18 cellular contexts compared by ENCODE assay signal in genomic region chr22:44882226-44882905, GRCh38.
DNase-seq lines count a peak whose midpoint lies in the region; ATAC-seq, FAIRE-seq and TF ChIP-seq lines count a peak whose summit lies in the region.
"Had no signal": no experiment of that assay in that cellular context is flagged by ENCODE, and none has a peak within 500 bp of the region (broad histone marks: within the 10 kb centered on the region; RNA-seq: fewer than 3 reads in every experiment).

No MANE protein-coding gene starts in this region.

- H3K36me3 ChIP-seq in H1 (ENCODE audit: control insufficient read depth in 2 of 4, insufficient read depth in 4 of 4, low read length in 3 of 4), result peaks cover 8 to 27% (median 20%) of the 10 kb centered on the region in 4 experiments; a peak in 7 of 8 replicates
- H3K36me3 ChIP-seq: BLaER1 treated with 17β-estradiol and CSF1 and Interleukin-3, amounts not matched to agents 10 nM and 100 nM; HAP-1 had no signal

- in situ Hi-C loops in GM13977 (cut with MboI; ENCODE audit: low pct_unique_long_range_greater_than_20kb, low sequenced_read_pairs, unreplicated experiment), result no loop called here

- H4K20me1 ChIP-seq in H1 (replicated peaks in 1 of 2; ENCODE audit: control insufficient read depth in 1 of 2, insufficient read depth in 2 of 2, low read length in 2 of 2), result peaks cover 0 to 6% of the 10 kb centered on the region in 2 experiments
- H4K20me1 ChIP-seq: BLaER1 treated with 17β-estradiol and CSF1 and Interleukin-3, amounts not matched to agents 10 nM and 100 nM had no signal

- no peak overlapping the region for H2AFZ ChIP-seq in H1 (ENCODE audit: low read length)

- H2BK12ac ChIP-seq in H1 (ENCODE audit: low read depth, low read length), result no peak overlapping the region

- H4K91ac ChIP-seq in H1 (replicated peaks; ENCODE audit: insufficient read length, low read length), result no peak overlapping the region

- H3K23me2 ChIP-seq in H1 (ENCODE audit: low read depth, low read length), result peaks cover 8% of the 10 kb centered on the region; the same call in 1 of the 2 replicates

- peaks cover 6% of the 10 kb centered on the region for H3K4me1 Mint-ChIP-seq in nephron progenitor cell
- H3K4me1 Mint-ChIP-seq: CD8-positive, alpha-beta memory T cell had no signal

- CTCF ChIA-PET in H1 (lab: Charles Lee; ENCODE audit: partially characterized antibody), result interaction anchor here (0.6 to 1.6 kb wide), 6 partner anchors 13 to 401 kb away, joined by 3 to 4 read pairs (median 3); no protein-coding TSS in a partner anchor

- 91% methylated on average over 23 of the region's 26 CpGs; no CpG with 5 or more reads in 1 of the 2 experiments for WGBS in H1 (ENCODE audit: extremely low coverage in 1 of 2, insufficient coverage in 1 of 2, insufficient read length in 1 of 2, insufficient replicate concordance in 2 of 2, low coverage in 1 of 2, low lambda C conversion rate in 2 of 2, missing lambda C conversion rate in 1 of 2), 2 experiments

- H3K23ac ChIP-seq in H1 (ENCODE audit: insufficient read length), result no peak overlapping the region

- H3K9me3 Mint-ChIP-seq in nephron progenitor cell, result peaks cover 8% of the 10 kb centered on the region
- H3K9me3 Mint-ChIP-seq: CD8-positive, alpha-beta memory T cell had no signal

- peak overlapping the region; percentile 29 for H3K27ac Mint-ChIP-seq in nephron progenitor cell
- H3K27ac Mint-ChIP-seq: CD8-positive, alpha-beta memory T cell had no signal

- peaks cover 0 to under 1% of the 10 kb centered on the region in 2 experiments; a peak in 2 of 4 replicates for H3K9me3 ChIP-seq in H1 (ENCODE audit: insufficient read depth in 2 of 2, low read depth in 1 of 2, low read length in 1 of 2)

- no peaks in the 10 kb centered on the region for H3K79me2 ChIP-seq in H1 (ENCODE audit: control insufficient read depth in 1 of 2, insufficient read depth in 2 of 2, low read length in 2 of 2)

- H3K56ac ChIP-seq in H1 (replicated peaks; ENCODE audit: insufficient read length, low read depth, low read length), result no peak overlapping the region

- H2BK15ac ChIP-seq in H1 (ENCODE audit: low read length), result no peak overlapping the region

- no peak for TF ChIP-seq CTCF in C4-2B (conservative IDR thresholded peaks at IDR 0.05)
- no peak for TF ChIP-seq CTCF in GM13977 (IDR thresholded peaks at IDR 0.05; ENCODE audit: extremely low read depth, insufficient read depth, missing control alignments)
- peak; percentile 22 to 26 (median 23); a peak in 3 of 4 replicates for TF ChIP-seq CTCF in H1 (IDR thresholded peaks at IDR 0.05; ENCODE audit: control extremely low read depth in 1 of 3, insufficient read depth in 1 of 3, low read depth in 1 of 3, low read length in 3 of 3)
- TF ChIP-seq CTCF in nephron progenitor cell (IDR thresholded peaks at IDR 0.05), result no peak

- no peak overlapping the region for H2AK5ac ChIP-seq in H1 (ENCODE audit: low read depth, low read length)

- H3K4ac ChIP-seq in H1 (replicated peaks; ENCODE audit: insufficient read length, low read depth, low read length), result no peak overlapping the region

- DNase-seq in GM13977 (ENCODE audit: low spot score) (peak; percentile 14), H1 (ENCODE audit: low read depth in 1 of 2, low spot score in 2 of 2) (no peak), nephron progenitor cell (no peak), NCI-H1105 treated with DMSO at 0.1 percent for 48 hours (lab: John Stamatoyannopoulos, UW) (no peak), AML-193 (lab: John Stamatoyannopoulos, UW) (no peak)
- DNase-seq: KBM-7, NCI-H1105, NCI-H1694, NCI-H2081 treated with DMSO at 0.1 percent for 48 hours, Right ventricle myocardium superior had no signal

- no peak overlapping the region for H2BK120ac ChIP-seq in H1 (replicated peaks; ENCODE audit: low read depth, low read length)

- H3K4me3 ChIP-seq in H1 (ENCODE audit: extremely low read depth in 1 of 4, insufficient read depth in 2 of 4, low read depth in 3 of 4, low read length in 4 of 4), result no peak overlapping the region
- H3K4me3 ChIP-seq: BLaER1 treated with 17β-estradiol and CSF1 and Interleukin-3, amounts not matched to agents 10 nM and 100 nM; HAP-1 had no signal

- no peak overlapping the region for H3K14ac ChIP-seq in H1 (ENCODE audit: insufficient read length)

- no peak overlapping the region for H2BK5ac ChIP-seq in H1 (ENCODE audit: low read depth, low read length)

- no peaks in the 10 kb centered on the region for H3K27me3 Mint-ChIP-seq in nephron progenitor cell (ENCODE audit: low read depth, poor library complexity)

- H2BK20ac ChIP-seq in H1 (ENCODE audit: low read length), result no peak overlapping the region

- no peak for FAIRE-seq in H1 (lab: Jason Lieb, UNC)
- FAIRE-seq: GM12892, RCC 7860 had no signal

- no peaks in the 10 kb centered on the region for H3K4me1 ChIP-seq in H1 (replicated peaks in 1 of 4; ENCODE audit: control insufficient read depth in 3 of 4, insufficient read depth in 4 of 4, low read length in 3 of 4)
- H3K4me1 ChIP-seq: BLaER1 treated with 17β-estradiol and CSF1 and Interleukin-3, amounts not matched to agents 10 nM and 100 nM; HAP-1 had no signal

- H3K36me3 Mint-ChIP-seq in nephron progenitor cell (ENCODE audit: low read depth), result peaks cover 50% of the 10 kb centered on the region
- H3K36me3 Mint-ChIP-seq: CD8-positive, alpha-beta memory T cell had no signal

- TF ChIP-seq RAD21 in H1 (IDR thresholded peaks at IDR 0.05 in 1 of 2, conservative IDR thresholded peaks at IDR 0.05 in 1 of 2; ENCODE audit: low read depth in 2 of 2, low read length in 2 of 2), result peak in 1 of 2 experiments; percentile 13; a peak in 1 of 4 replicates

- no peaks in the 10 kb centered on the region; a peak in 1 of 7 replicates for H3K27me3 ChIP-seq in H1 (replicated peaks in 1 of 4; ENCODE audit: control insufficient read depth in 3 of 4, extremely low read depth in 1 of 4, insufficient read depth in 3 of 4, low read length in 3 of 4)
- H3K27me3 ChIP-seq: BLaER1 treated with 17β-estradiol and CSF1 and Interleukin-3, amounts not matched to agents 10 nM and 100 nM had no signal

- no peak overlapping the region for H4K8ac ChIP-seq in H1 (ENCODE audit: extremely low read depth, insufficient read depth, low read length)

- no peak overlapping the region for H3K18ac ChIP-seq in H1 (ENCODE audit: extremely low read depth, low read length)

- no peak overlapping the region for H4K5ac ChIP-seq in H1 (ENCODE audit: insufficient read length, low read depth, low read length)

- TF ChIP-seq EP300 in H1 (IDR thresholded peaks at IDR 0.05; ENCODE audit: borderline replicate concordance in 1 of 2, low read depth in 2 of 2, low read length in 2 of 2), result no peak

- H3K79me1 ChIP-seq in H1 (ENCODE audit: low read depth, low read length), result no peaks in the 10 kb centered on the region

- no peak overlapping the region for H3K4me3 Mint-ChIP-seq in nephron progenitor cell
- H3K4me3 Mint-ChIP-seq: CD8-positive, alpha-beta memory T cell had no signal

- no peak for ATAC-seq in HG03520 (IDR thresholded peaks at IDR 0.05; ENCODE audit: unreplicated experiment)
- no peak for ATAC-seq in HG03378 (IDR thresholded peaks at IDR 0.05; ENCODE audit: unreplicated experiment)

- POLR2A ChIA-PET in H1 (lab: Charles Lee; ENCODE audit: partially characterized antibody), result interaction anchor here (2.0 kb wide), 1 partner anchor 8 kb away, joined by 7 read pairs; no protein-coding TSS in a partner anchor

- no peak for TF ChIP-seq POLR2A in H1 (IDR thresholded peaks at IDR 0.05; ENCODE audit: control extremely low read depth in 1 of 2, low read depth in 2 of 2, low read length in 2 of 2)

- no peak overlapping the region for H3K9ac ChIP-seq in H1 (replicated peaks in 1 of 4; ENCODE audit: extremely low read depth in 1 of 4, low read depth in 3 of 4, low read length in 3 of 4)
- H3K9ac ChIP-seq: BLaER1 treated with 17β-estradiol and CSF1 and Interleukin-3, amounts not matched to agents 10 nM and 100 nM had no signal

- H3K4me2 ChIP-seq in H1 (ENCODE audit: insufficient read depth in 1 of 2, low read depth in 2 of 2, low read length in 2 of 2), result no peak overlapping the region
- H3K4me2 ChIP-seq: BLaER1 treated with 17β-estradiol and CSF1 and Interleukin-3, amounts not matched to agents 10 nM and 100 nM had no signal

- peak overlapping the region; percentile 47 for H3K27ac ChIP-seq in C4-2B
- no peak overlapping the region for H3K27ac ChIP-seq in H1 (ENCODE audit: low read depth, low read length)
- H3K27ac ChIP-seq: BLaER1 treated with 17β-estradiol and CSF1 and Interleukin-3, amounts not matched to agents 10 nM and 100 nM had no signal

TF ChIP-seq in H1, 55 proteins besides CTCF, POLR2A, EP300 and RAD21 (continues in another document):
- TF ChIP-seq YY1 (IDR thresholded peaks at IDR 0.05; ENCODE audit: low read depth, low read length) (no peak), PHF8 (conservative IDR thresholded peaks at IDR 0.05; ENCODE audit: low read depth, low read length) (no peak), MAFK (IDR thresholded peaks at IDR 0.05; ENCODE audit: low read depth, low read length) (no peak), SP2 (IDR thresholded peaks at IDR 0.05; ENCODE audit: low read length) (no peak), HDAC6 (IDR thresholded peaks at IDR 0.05; ENCODE audit: low read depth, low read length) (no peak), POU5F1 (IDR thresholded peaks at IDR 0.05; ENCODE audit: low read depth, low read length) (no peak), ATF2 (IDR thresholded peaks at IDR 0.05; ENCODE audit: low read length) (no peak), SRF (IDR thresholded peaks at IDR 0.05; ENCODE audit: low read depth, low read length) (no peak), TAF1 (IDR thresholded peaks at IDR 0.05; ENCODE audit: low read depth, low read length) (no peak), CREB1 (IDR thresholded peaks at IDR 0.05) (no peak), HDAC2 (IDR thresholded peaks at IDR 0.05; ENCODE audit: borderline replicate concordance in 1 of 2, low read depth in 2 of 2, low read length in 2 of 2) (no peak), ATF3 (IDR thresholded peaks at IDR 0.05; ENCODE audit: insufficient read depth, low read depth, low read length) (no peak), KDM1A (IDR thresholded peaks at IDR 0.05; ENCODE audit: borderline replicate concordance, low read length) (no peak), SP1 (IDR thresholded peaks at IDR 0.05; ENCODE audit: low read depth, low read length) (no peak)

Comparison
In these comparisons a context has a peak if more than half of its experiments do, and no peak if none do; other contexts are left out.
1. CTCF ChIP-seq: peak in H1 (3 of 3); none in C4-2B (single experiment), GM13977 (single experiment) and nephron progenitor cell (single experiment).